Comparison of ENCODE assay signal across 17 cellular contexts in genomic region chr2:28234807-28235206, GRCh38.
A peak's percentile ranks its signal among the peaks of the same experiment; 100 is the strongest.
DNase-seq lines count a peak whose midpoint lies in the region; ATAC-seq and TF ChIP-seq lines count a peak whose summit lies in the region.
"Had no signal": no experiment of that assay in that cellular context is flagged by ENCODE, and none has a peak within 500 bp of the region (broad histone marks: within the 10 kb centered on the region; RNA-seq: fewer than 3 reads in every experiment).

No MANE protein-coding gene starts in this region.

- H3K9me3 Mint-ChIP-seq in CD4-positive, alpha-beta T cell = no peaks in the 10 kb centered on the region
- no peaks in the 10 kb centered on the region for H3K9me3 Mint-ChIP-seq in activated T-helper 17 cell treated with anti-CD3 and anti-CD28 coated beads, Interleukin-2, amount 50 U/mL, for 72 hours
- H3K9me3 Mint-ChIP-seq: CD8-positive, alpha-beta memory T cell had no signal

- DNase-seq in ELR (ENCODE audit: low read depth) = peak; percentile 44
- peak; percentile 13 for DNase-seq in amniotic epithelial cell (ENCODE audit: low read depth)
- DNase-seq in iris pigment epithelial cell (ENCODE audit: low read depth) = peak; percentile 22
- DNase-seq in HCEC 1CT = no peak
- DNase-seq in CD4-positive, alpha-beta T cell = no peak
- no peak for DNase-seq in SKM-1 (lab: John Stamatoyannopoulos, UW; ENCODE audit: unreplicated experiment)
- DNase-seq: CD8-positive, alpha-beta memory T cell; COR-L47; DMS 273 treated with DMSO at 0.1 percent for 48 hours; DMS53; DND-41; GDM1; GM23248; KG1 had no signal

- peaks cover 16% of the 10 kb centered on the region for H3K36me3 Mint-ChIP-seq in CD4-positive, alpha-beta T cell (ENCODE audit: low read depth)
- H3K36me3 Mint-ChIP-seq in activated T-helper 17 cell treated with anti-CD3 and anti-CD28 coated beads, Interleukin-2, amount 50 U/mL, for 72 hours (ENCODE audit: low read depth) = peaks cover 7% of the 10 kb centered on the region

- POLR2A ChIA-PET in CD4-positive, alpha-beta T cell (lab: Charles Lee) = no interaction called here

- ATAC-seq in CD4-positive, alpha-beta T cell (ENCODE audit: poor library complexity) = no peak
- ATAC-seq in activated T-helper 17 cell treated with anti-CD3 and anti-CD28 coated beads, Interleukin-2, amount 50 U/mL, for 72 hours (replicated peaks) = no peak

- no peak overlapping the region for H3K27ac ChIP-seq in CD4-positive, alpha-beta T cell (ENCODE audit: low read depth, low read length)
- H3K27ac ChIP-seq: BLaER1, GM23248 had no signal

- no peak overlapping the region for H3K27ac Mint-ChIP-seq in CD4-positive, alpha-beta T cell
- H3K27ac Mint-ChIP-seq in activated T-helper 17 cell treated with anti-CD3 and anti-CD28 coated beads, Interleukin-2, amount 50 U/mL, for 72 hours = no peak overlapping the region

- H3K4me1 Mint-ChIP-seq in CD4-positive, alpha-beta T cell (ENCODE audit: low read depth) = no peaks in the 10 kb centered on the region
- H3K4me1 Mint-ChIP-seq in activated T-helper 17 cell treated with anti-CD3 and anti-CD28 coated beads, Interleukin-2, amount 50 U/mL, for 72 hours = peaks cover 4% of the 10 kb centered on the region
- H3K4me1 Mint-ChIP-seq: CD8-positive, alpha-beta memory T cell had no signal

- no peaks in the 10 kb centered on the region for H3K9me3 ChIP-seq in CD4-positive, alpha-beta T cell (ENCODE audit: control insufficient read depth, low read length)
- H3K9me3 ChIP-seq: BLaER1, HAP-1 had no signal

- TF ChIP-seq CTCF in CD4-positive, alpha-beta T cell (IDR thresholded peaks at IDR 0.05) = no peak

- no peaks in the 10 kb centered on the region for H3K27me3 Mint-ChIP-seq in CD4-positive, alpha-beta T cell
- no peaks in the 10 kb centered on the region for H3K27me3 Mint-ChIP-seq in activated T-helper 17 cell treated with anti-CD3 and anti-CD28 coated beads, Interleukin-2, amount 50 U/mL, for 72 hours

- intact Hi-C loops in CD4-positive, alpha-beta T cell (cut with DNase I, micrococcal nuclease) = no loop called here

- no peak overlapping the region for H3K4me3 Mint-ChIP-seq in CD4-positive, alpha-beta T cell
- no peak overlapping the region for H3K4me3 Mint-ChIP-seq in activated T-helper 17 cell treated with anti-CD3 and anti-CD28 coated beads, Interleukin-2, amount 50 U/mL, for 72 hours
- H3K4me3 Mint-ChIP-seq: CD8-positive, alpha-beta memory T cell had no signal

- CTCF ChIA-PET in CD4-positive, alpha-beta T cell (lab: Charles Lee) = no interaction called here

- H3K27me3 ChIP-seq in CD4-positive, alpha-beta T cell (ENCODE audit: control insufficient read depth, insufficient read depth, low read length) = no peaks in the 10 kb centered on the region
- H3K27me3 ChIP-seq: BLaER1 had no signal

Comparison
In these comparisons a context has a peak if more than half of its experiments do, and no peak if none do; other contexts are left out.
1. DNase-seq: peak in ELR (single experiment), amniotic epithelial cell (single experiment) and iris pigment epithelial cell (single experiment); none in HCEC 1CT (single experiment), CD4-positive, alpha-beta T cell (0 of 10) and SKM-1 (single experiment).